39 cellular contexts compared by ENCODE assay signal in the genomic region with DNA sequence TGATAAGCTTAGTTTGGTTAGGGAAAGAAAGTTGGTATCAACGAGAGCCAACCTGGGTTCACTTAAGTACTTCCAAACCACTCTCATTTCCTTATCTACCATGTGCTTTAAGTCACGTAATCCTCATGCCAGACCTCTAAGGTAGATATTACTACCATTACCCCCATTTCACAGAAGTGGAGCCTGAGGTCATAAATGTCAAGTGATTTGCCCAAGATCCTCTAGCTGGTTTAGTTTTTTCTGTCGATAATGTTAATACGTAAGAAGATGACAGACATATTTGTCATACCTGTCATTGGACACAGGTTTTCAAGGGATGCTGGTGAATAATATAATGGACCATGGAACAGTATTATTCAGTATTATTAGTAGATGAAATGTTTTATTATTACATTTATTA.
"Had no signal": no experiment of that assay in that cellular context is flagged by ENCODE, and none has a peak within 500 bp of the region (broad histone marks: within the 10 kb centered on the region; RNA-seq: fewer than 3 reads in every experiment).

No MANE protein-coding gene starts in this region.

- FAIRE-seq: astrocyte, bronchial epithelial cell had no signal

- H3K4me1 ChIP-seq: adrenal gland, ascending aorta, body of pancreas, breast epithelium had no signal

- ATAC-seq: activated naive CD4-positive, alpha-beta T cell treated with anti-CD3 and anti-CD28 coated beads, Interleukin-2, amount 50 U/mL, for 72 hours; activated naive CD8-positive, alpha-beta T cell treated with anti-CD3 and anti-CD28 coated beads, Interleukin-2, amount 50 U/mL, for 24 hours; activated T-cell treated with anti-CD3 and anti-CD28 coated beads, Interleukin-2, amount 50 U/mL, for 4 hours; activated T-cell treated with anti-CD3 and anti-CD28 coated beads, Interleukin-2, amount 50 U/mL, for 72 hours; activated T-helper 17 cell treated with anti-CD3 and anti-CD28 coated beads, Interleukin-2, amount 50 U/mL, for 72 hours; body of pancreas had no signal

- H3K9me3 ChIP-seq: adrenal gland, ascending aorta, body of pancreas, breast epithelium had no signal

- H3K36me3 Mint-ChIP-seq: activated naive CD4-positive, alpha-beta T cell treated with anti-CD3 and anti-CD28 coated beads, Interleukin-2, amount 10 ng/mL, durations not matched to agents 7 days and 5 days; activated naive CD4-positive, alpha-beta T cell treated with anti-CD3 and anti-CD28 coated beads, Interleukin-2, amount 50 U/mL, for 24 hours; activated naive CD4-positive, alpha-beta T cell treated with anti-CD3 and anti-CD28 coated beads, Interleukin-2, amount 50 U/mL, for 72 hours; activated naive CD8-positive, alpha-beta T cell; activated naive CD8-positive, alpha-beta T cell treated with anti-CD3 and anti-CD28 coated beads for 36 hours; activated naive CD8-positive, alpha-beta T cell treated with anti-CD3 and anti-CD28 coated beads, Interleukin-2, amount 10 ng/mL, durations not matched to agents 7 days and 5 days; brain had no signal

- DNase-seq: activated effector memory CD4-positive, alpha-beta T cell treated with anti-CD3 and anti-CD28 coated beads, Interleukin-2, amount 50 U/mL, for 16 hours; activated effector memory CD4-positive, alpha-beta T cell treated with Interleukin-2 at 50 U/mL for 16 hours; activated gamma-delta T cell; activated gamma-delta T cell treated with Interleukin-2 at 50 U/mL for 16 hours; activated naive CD4-positive, alpha-beta T cell; activated naive CD4-positive, alpha-beta T cell treated with anti-CD3 and anti-CD28 coated beads for 36 hours; activated naive CD4-positive, alpha-beta T cell treated with anti-CD3 and anti-CD28 coated beads, Interleukin-2, amount 10 ng/mL, durations not matched to agents 7 days and 5 days; activated naive CD4-positive, alpha-beta T cell treated with anti-CD3 and anti-CD28 coated beads, Interleukin-2, amount 50 U/mL, for 16 hours; activated naive CD4-positive, alpha-beta T cell treated with Interleukin-2 at 50 U/mL for 16 hours; activated naive CD8-positive, alpha-beta T cell treated with anti-CD3 and anti-CD28 coated beads for 36 hours; activated naive CD8-positive, alpha-beta T cell treated with anti-CD3 and anti-CD28 coated beads, Interleukin-2, amount 10 ng/mL, durations not matched to agents 7 days and 5 days; activated naive CD8-positive, alpha-beta T cell treated with anti-CD3 and anti-CD28 coated beads, Interleukin-2, amount 50 U/mL, for 24 hours; activated T-cell treated with anti-CD3 and anti-CD28 coated beads, Interleukin-2, amount 50 U/mL, for 24 hours; activated T-cell treated with anti-CD3 and anti-CD28 coated beads, Interleukin-2, amount 50 U/mL, for 4 hours; activated T-cell treated with anti-CD3 and anti-CD28 coated beads, Interleukin-2, amount 50 U/mL, for 48 hours; activated T-cell treated with anti-CD3 and anti-CD28 coated beads, Interleukin-2, amount 50 U/mL, for 72 hours; adrenal gland; amniotic stem cell; amygdala; anterior cingulate cortex; aorta; body of pancreas; brain microvascular endothelial cell; caudate nucleus; central memory CD4-positive, alpha-beta T cell; cerebellar nuclear complex had no signal

- H3K4me3 ChIP-seq: adrenal gland, ascending aorta, body of pancreas, breast epithelium, cardiac muscle cell had no signal

- H3K27ac ChIP-seq: adrenal gland, ascending aorta, body of pancreas, brain microvascular endothelial cell, breast epithelium, cardiac muscle cell had no signal

- H3K27ac Mint-ChIP-seq: activated naive CD4-positive, alpha-beta T cell treated with anti-CD3 and anti-CD28 coated beads for 36 hours; activated naive CD4-positive, alpha-beta T cell treated with anti-CD3 and anti-CD28 coated beads, Interleukin-2, amount 10 ng/mL, durations not matched to agents 7 days and 5 days; activated naive CD4-positive, alpha-beta T cell treated with anti-CD3 and anti-CD28 coated beads, Interleukin-2, amount 50 U/mL, for 24 hours; activated naive CD4-positive, alpha-beta T cell treated with anti-CD3 and anti-CD28 coated beads, Interleukin-2, amount 50 U/mL, for 72 hours; activated naive CD8-positive, alpha-beta T cell; activated naive CD8-positive, alpha-beta T cell treated with anti-CD3 and anti-CD28 coated beads for 36 hours; activated naive CD8-positive, alpha-beta T cell treated with anti-CD3 and anti-CD28 coated beads, Interleukin-2, amount 10 ng/mL, durations not matched to agents 7 days and 5 days; activated naive CD8-positive, alpha-beta T cell treated with anti-CD3 and anti-CD28 coated beads, Interleukin-2, amount 50 U/mL, for 24 hours; activated T-cell treated with anti-CD3 and anti-CD28 coated beads, Interleukin-2, amount 50 U/mL, for 24 hours; activated T-cell treated with anti-CD3 and anti-CD28 coated beads, Interleukin-2, amount 50 U/mL, for 72 hours; activated T-helper 1 cell treated with anti-CD3 and anti-CD28 coated beads, Interleukin-12 subunit alpha, Interleukin-12 subunit beta, Interleukin-2, Interleukin-4 antibody, amounts not matched to agents 30 ng/mL and 10 ng/mL and 1 ng/mL, durations not matched to agents 14 hours and 24 hours and 36 hours; activated T-helper 17 cell treated with anti-CD3 and anti-CD28 coated beads, Interleukin-2, amount 50 U/mL, for 72 hours; activated T-helper 2 cell treated with anti-CD3 and anti-CD28 coated beads, Interferon-gamma antibody, Interleukin-2, Interleukin-4, amounts not matched to agents 10 μg/mL and 5 μg/mL and 100 μg/mL, durations not matched to agents 14 hours and 24 hours and 36 hours; brain had no signal

- H3K27me3 Mint-ChIP-seq: activated naive CD4-positive, alpha-beta T cell treated with anti-CD3 and anti-CD28 coated beads, Interleukin-2, amount 50 U/mL, for 24 hours; activated naive CD8-positive, alpha-beta T cell; activated naive CD8-positive, alpha-beta T cell treated with anti-CD3 and anti-CD28 coated beads for 36 hours; activated naive CD8-positive, alpha-beta T cell treated with anti-CD3 and anti-CD28 coated beads, Interleukin-2, amount 50 U/mL, for 24 hours; activated T-cell treated with anti-CD3 and anti-CD28 coated beads, Interleukin-2, amount 50 U/mL, for 24 hours; activated T-helper 17 cell treated with anti-CD3 and anti-CD28 coated beads, Interleukin-2, amount 50 U/mL, for 72 hours; brain; central memory CD8-positive, alpha-beta T cell had no signal

- H3K9me3 Mint-ChIP-seq: activated naive CD4-positive, alpha-beta T cell treated with anti-CD3 and anti-CD28 coated beads for 36 hours; activated naive CD4-positive, alpha-beta T cell treated with anti-CD3 and anti-CD28 coated beads, Interleukin-2, amount 10 ng/mL, durations not matched to agents 7 days and 5 days; activated naive CD4-positive, alpha-beta T cell treated with anti-CD3 and anti-CD28 coated beads, Interleukin-2, amount 50 U/mL, for 24 hours; activated naive CD4-positive, alpha-beta T cell treated with anti-CD3 and anti-CD28 coated beads, Interleukin-2, amount 50 U/mL, for 72 hours; activated naive CD8-positive, alpha-beta T cell treated with anti-CD3 and anti-CD28 coated beads for 36 hours; activated naive CD8-positive, alpha-beta T cell treated with anti-CD3 and anti-CD28 coated beads, Interleukin-2, amount 10 ng/mL, durations not matched to agents 7 days and 5 days; activated naive CD8-positive, alpha-beta T cell treated with anti-CD3 and anti-CD28 coated beads, Interleukin-2, amount 50 U/mL, for 24 hours; activated T-cell treated with anti-CD3 and anti-CD28 coated beads, Interleukin-2, amount 50 U/mL, for 24 hours; activated T-cell treated with anti-CD3 and anti-CD28 coated beads, Interleukin-2, amount 50 U/mL, for 4 hours; activated T-cell treated with anti-CD3 and anti-CD28 coated beads, Interleukin-2, amount 50 U/mL, for 72 hours; activated T-helper 1 cell treated with anti-CD3 and anti-CD28 coated beads, Interleukin-12 subunit alpha, Interleukin-12 subunit beta, Interleukin-2, Interleukin-4 antibody, amounts not matched to agents 30 ng/mL and 10 ng/mL and 1 ng/mL, durations not matched to agents 14 hours and 24 hours and 36 hours; activated T-helper 17 cell treated with anti-CD3 and anti-CD28 coated beads, Interleukin-2, amount 50 U/mL, for 72 hours; activated T-helper 2 cell treated with anti-CD3 and anti-CD28 coated beads, Interferon-gamma antibody, Interleukin-2, Interleukin-4, amounts not matched to agents 10 μg/mL and 5 μg/mL and 100 μg/mL, durations not matched to agents 14 hours and 24 hours and 36 hours; central memory CD8-positive, alpha-beta T cell had no signal

- H3K4me1 Mint-ChIP-seq: activated naive CD4-positive, alpha-beta T cell treated with anti-CD3 and anti-CD28 coated beads, Interleukin-2, amount 10 ng/mL, durations not matched to agents 7 days and 5 days; activated naive CD4-positive, alpha-beta T cell treated with anti-CD3 and anti-CD28 coated beads, Interleukin-2, amount 50 U/mL, for 24 hours; activated naive CD8-positive, alpha-beta T cell treated with anti-CD3 and anti-CD28 coated beads for 36 hours; activated naive CD8-positive, alpha-beta T cell treated with anti-CD3 and anti-CD28 coated beads, Interleukin-2, amount 10 ng/mL, durations not matched to agents 7 days and 5 days; activated naive CD8-positive, alpha-beta T cell treated with anti-CD3 and anti-CD28 coated beads, Interleukin-2, amount 50 U/mL, for 24 hours; activated T-helper 17 cell treated with anti-CD3 and anti-CD28 coated beads, Interleukin-2, amount 50 U/mL, for 72 hours; brain; central memory CD8-positive, alpha-beta T cell had no signal

- H3K27me3 ChIP-seq: adrenal gland, ascending aorta, body of pancreas, brain microvascular endothelial cell, breast epithelium, cardiac muscle cell had no signal

- H3K36me3 ChIP-seq: adrenal gland, ascending aorta, brain microvascular endothelial cell, breast epithelium, cardiac muscle cell had no signal

- H3K4me3 Mint-ChIP-seq: activated naive CD4-positive, alpha-beta T cell treated with anti-CD3 and anti-CD28 coated beads for 36 hours; activated naive CD4-positive, alpha-beta T cell treated with anti-CD3 and anti-CD28 coated beads, Interleukin-2, amount 10 ng/mL, durations not matched to agents 7 days and 5 days; activated naive CD4-positive, alpha-beta T cell treated with anti-CD3 and anti-CD28 coated beads, Interleukin-2, amount 50 U/mL, for 24 hours; activated naive CD8-positive, alpha-beta T cell; activated naive CD8-positive, alpha-beta T cell treated with anti-CD3 and anti-CD28 coated beads for 36 hours; activated naive CD8-positive, alpha-beta T cell treated with anti-CD3 and anti-CD28 coated beads, Interleukin-2, amount 10 ng/mL, durations not matched to agents 7 days and 5 days; activated naive CD8-positive, alpha-beta T cell treated with anti-CD3 and anti-CD28 coated beads, Interleukin-2, amount 50 U/mL, for 24 hours; activated T-cell treated with anti-CD3 and anti-CD28 coated beads, Interleukin-2, amount 50 U/mL, for 24 hours; activated T-cell treated with anti-CD3 and anti-CD28 coated beads, Interleukin-2, amount 50 U/mL, for 4 hours; activated T-cell treated with anti-CD3 and anti-CD28 coated beads, Interleukin-2, amount 50 U/mL, for 72 hours; activated T-helper 1 cell treated with anti-CD3 and anti-CD28 coated beads, Interleukin-12 subunit alpha, Interleukin-12 subunit beta, Interleukin-2, Interleukin-4 antibody, amounts not matched to agents 30 ng/mL and 10 ng/mL and 1 ng/mL, durations not matched to agents 14 hours and 24 hours and 36 hours; activated T-helper 17 cell treated with anti-CD3 and anti-CD28 coated beads, Interleukin-2, amount 50 U/mL, for 72 hours; brain; central memory CD8-positive, alpha-beta T cell had no signal
